In the genomic region with DNA sequence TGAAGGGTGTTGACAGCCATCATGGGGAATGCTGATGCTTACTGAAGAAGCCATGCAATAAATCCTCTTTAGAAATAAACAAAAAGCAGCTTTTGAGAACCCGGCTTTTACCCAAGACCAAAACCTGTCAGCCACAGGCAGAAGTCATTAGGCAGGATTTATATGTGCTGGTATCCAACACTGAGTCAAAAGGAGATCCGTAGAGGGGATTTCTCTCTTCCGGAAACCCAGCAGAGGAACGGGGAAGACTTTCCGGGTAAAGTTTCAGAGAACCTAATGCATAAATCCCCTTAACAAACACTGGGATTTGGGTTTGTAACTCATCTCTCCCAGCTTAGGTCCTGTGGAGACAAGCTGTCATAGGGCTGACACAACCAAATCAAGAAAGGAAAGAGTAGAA, we compare ENCODE assay signal across 22 cellular contexts.
A peak's percentile ranks its signal among the peaks of the same experiment; 100 is the strongest.
DNase-seq lines count a peak whose midpoint lies in the region; ATAC-seq and TF ChIP-seq lines count a peak whose summit lies in the region.
"Had no signal": no experiment of that assay in that cellular context is flagged by ENCODE, and none has a peak within 500 bp of the region (broad histone marks: within the 10 kb centered on the region; RNA-seq: fewer than 3 reads in every experiment).

No MANE protein-coding gene starts in this region.

- no peak overlapping the region for H3K14ac ChIP-seq in mesenchymal stem cell (ENCODE audit: low read length in 2 of 2)

- ATAC-seq in esophagus mucosa = peak; percentile 93
- ATAC-seq in GM18870 (IDR thresholded peaks at IDR 0.05; ENCODE audit: unreplicated experiment) = no peak
- no peak for ATAC-seq in HG03175 (IDR thresholded peaks at IDR 0.05; ENCODE audit: unreplicated experiment)
- no peak for ATAC-seq in activated CD8-positive, alpha-beta T cell treated with anti-CD3 and anti-CD28 coated beads, Interleukin-2, amount 10 ng/mL, durations not matched to agents 7 days and 5 days
- ATAC-seq: GM12878 had no signal

- no peak overlapping the region for H2BK5ac ChIP-seq in mesenchymal stem cell (ENCODE audit: low read depth, low read length, poor library complexity, severe bottlenecking)

- H3K9me3 ChIP-seq in WERI-Rb-1 (ENCODE audit: severe bottlenecking) (no peaks in the 10 kb centered on the region), mesenchymal stem cell (ENCODE audit: control insufficient read depth, low read length) (no peaks in the 10 kb centered on the region)
- H3K9me3 ChIP-seq: BE2C had no signal

- no peaks in the 10 kb centered on the region for H3K36me3 Mint-ChIP-seq in activated CD8-positive, alpha-beta T cell treated with anti-CD3 and anti-CD28 coated beads, Interleukin-2, amount 10 ng/mL, durations not matched to agents 7 days and 5 days (ENCODE audit: low read depth)

- no peak overlapping the region for H3K9ac ChIP-seq in mesenchymal stem cell (ENCODE audit: low read length)
- H3K9ac ChIP-seq: GM23248 had no signal

- no peak overlapping the region for H3K4me2 ChIP-seq in mesenchymal stem cell (ENCODE audit: low read length, poor library complexity, severe bottlenecking)

- H3K27ac ChIP-seq in ACC112 (ENCODE audit: low read depth, low read length) (0 out of 2 replicates have a peak overlapping the region, but pooled peaks have one; percentile 35), WERI-Rb-1 (no peak overlapping the region), mesenchymal stem cell (ENCODE audit: low read length, poor library complexity, severe bottlenecking) (no peak overlapping the region)
- H3K27ac ChIP-seq: GM23248, HL-60 had no signal

- WGBS in mesenchymal stem cell = 23% methylated on average over 5 of the region's 5 CpGs

- no peak overlapping the region for H2AFZ ChIP-seq in ACC112 (ENCODE audit: low read length, unreplicated experiment)
- H2AFZ ChIP-seq in mesenchymal stem cell (ENCODE audit: low read depth, low read length) = no peak overlapping the region
- H2AFZ ChIP-seq: GM23248 had no signal

- H3K4me1 ChIP-seq in ACC112 (ENCODE audit: control insufficient read depth, insufficient read depth, low read length, unreplicated experiment) (peaks cover 9% of the 10 kb centered on the region), mesenchymal stem cell (ENCODE audit: control insufficient read depth, insufficient read depth, low read depth, low read length) (no peaks in the 10 kb centered on the region)

- no peak overlapping the region for H3K23ac ChIP-seq in mesenchymal stem cell (ENCODE audit: low read length in 2 of 2)

- H2BK15ac ChIP-seq in mesenchymal stem cell (ENCODE audit: low read depth, poor library complexity, severe bottlenecking) = no peak overlapping the region

- H3K27me3 ChIP-seq in ACC112 (ENCODE audit: insufficient read depth, low read length) = no peaks in the 10 kb centered on the region
- H3K27me3 ChIP-seq in WERI-Rb-1 (ENCODE audit: insufficient read depth, low read depth, severe bottlenecking) = no peaks in the 10 kb centered on the region
- H3K27me3 ChIP-seq in mesenchymal stem cell (ENCODE audit: control insufficient read depth in 1 of 2, insufficient read depth in 1 of 2, low read length in 2 of 2) = no peaks in the 10 kb centered on the region
- H3K27me3 ChIP-seq: BE2C had no signal

- no peak overlapping the region for H3K18ac ChIP-seq in mesenchymal stem cell (ENCODE audit: low read depth in 1 of 2, low read length in 2 of 2)

- H3K79me1 ChIP-seq in mesenchymal stem cell (replicated peaks; ENCODE audit: low read length, poor library complexity, severe bottlenecking) = peaks cover 12% of the 10 kb centered on the region

- no peaks in the 10 kb centered on the region for H3K4me1 Mint-ChIP-seq in activated CD8-positive, alpha-beta T cell treated with anti-CD3 and anti-CD28 coated beads, Interleukin-2, amount 10 ng/mL, durations not matched to agents 7 days and 5 days (ENCODE audit: low read depth)

- no peaks in the 10 kb centered on the region for H3K9me3 Mint-ChIP-seq in activated CD8-positive, alpha-beta T cell treated with anti-CD3 and anti-CD28 coated beads, Interleukin-2, amount 10 ng/mL, durations not matched to agents 7 days and 5 days (ENCODE audit: insufficient read depth)
- H3K9me3 Mint-ChIP-seq: CD8-positive, alpha-beta memory T cell had no signal

- no peak overlapping the region for H4K8ac ChIP-seq in mesenchymal stem cell (ENCODE audit: low read length)

- POLR2A ChIA-PET in activated CD8-positive, alpha-beta T cell treated with anti-CD3 and anti-CD28 coated beads, Interleukin-2, amount 10 ng/mL, durations not matched to agents 7 days and 5 days (lab: Charles Lee) = no interaction called here

- H2AK5ac ChIP-seq in mesenchymal stem cell (ENCODE audit: low read length, severe bottlenecking) = no peak overlapping the region

- DNase-seq in WERI-Rb-1 = peak; percentile 34
- peak; percentile 33 for DNase-seq in mesenchymal stem cell
- no peak for DNase-seq in hepatic stellate cell (ENCODE audit: low spot score)
- no peak for DNase-seq in activated CD8-positive, alpha-beta T cell treated with anti-CD3 and anti-CD28 coated beads, Interleukin-2, amount 10 ng/mL, durations not matched to agents 7 days and 5 days
- DNase-seq: ACHN; BE2C; C1 segment of cervical spinal cord; CD4-positive, CD25-positive, alpha-beta regulatory T cell; CD8-positive, alpha-beta memory T cell; COR-L47; DMS 273 treated with DMSO at 0.1 percent for 48 hours; DMS53; DND-41; EL; HCEC 1CT had no signal

- H3K4me3 Mint-ChIP-seq in activated CD8-positive, alpha-beta T cell treated with anti-CD3 and anti-CD28 coated beads, Interleukin-2, amount 10 ng/mL, durations not matched to agents 7 days and 5 days = no peak overlapping the region
- H3K4me3 Mint-ChIP-seq: CD4-positive, CD25-positive, alpha-beta regulatory T cell; CD8-positive, alpha-beta memory T cell had no signal

- H3K4me3 ChIP-seq in ACC112 (ENCODE audit: low read depth, low read length) = no peak overlapping the region
- 0 out of 2 replicates have a peak overlapping the region, but pooled peaks have one; percentile 6 for H3K4me3 ChIP-seq in WERI-Rb-1 (ENCODE audit: low read depth, low read length)
- H3K4me3 ChIP-seq in mesenchymal stem cell (ENCODE audit: insufficient read depth in 1 of 2, low read depth in 1 of 2, low read length in 2 of 2) = no peak overlapping the region
- H3K4me3 ChIP-seq: GM12878, GM23248 had no signal

- H3K36me3 ChIP-seq in ACC112 (ENCODE audit: insufficient read depth, low read length) (no peaks in the 10 kb centered on the region), WERI-Rb-1 (no peaks in the 10 kb centered on the region), mesenchymal stem cell (ENCODE audit: control insufficient read depth in 1 of 2, insufficient read depth in 2 of 2, low read depth in 1 of 2, low read length in 2 of 2) (no peaks in the 10 kb centered on the region)
- H3K36me3 ChIP-seq: BE2C had no signal

- no peak overlapping the region for H2BK12ac ChIP-seq in mesenchymal stem cell (ENCODE audit: low read length in 2 of 2)

- H3K27ac Mint-ChIP-seq in activated CD8-positive, alpha-beta T cell treated with anti-CD3 and anti-CD28 coated beads, Interleukin-2, amount 10 ng/mL, durations not matched to agents 7 days and 5 days = no peak overlapping the region
- H3K27ac Mint-ChIP-seq: CD4-positive, CD25-positive, alpha-beta regulatory T cell; CD8-positive, alpha-beta memory T cell had no signal

- no peak for TF ChIP-seq CTCF in WERI-Rb-1 (IDR thresholded peaks at IDR 0.05; ENCODE audit: low read depth, low read length)

- CTCF ChIA-PET in activated CD8-positive, alpha-beta T cell treated with anti-CD3 and anti-CD28 coated beads, Interleukin-2, amount 10 ng/mL, durations not matched to agents 7 days and 5 days (lab: Charles Lee) = no interaction called here

- H3K27me3 Mint-ChIP-seq in activated CD8-positive, alpha-beta T cell treated with anti-CD3 and anti-CD28 coated beads, Interleukin-2, amount 10 ng/mL, durations not matched to agents 7 days and 5 days (ENCODE audit: low read depth) = no peaks in the 10 kb centered on the region
- H3K27me3 Mint-ChIP-seq: CD4-positive, CD25-positive, alpha-beta regulatory T cell; CD8-positive, alpha-beta memory T cell had no signal

- no peak overlapping the region for H2BK120ac ChIP-seq in mesenchymal stem cell (ENCODE audit: low read depth, low read length)

- H3K79me2 ChIP-seq in ACC112 (ENCODE audit: control insufficient read depth, insufficient read depth, low read length, unreplicated experiment) = no peaks in the 10 kb centered on the region

- no peak overlapping the region for H3K4ac ChIP-seq in mesenchymal stem cell (ENCODE audit: low read depth in 1 of 2, low read length in 2 of 2)

- H4K91ac ChIP-seq in mesenchymal stem cell (ENCODE audit: low read length) = no peak overlapping the region

Comparison
In these comparisons a context has a peak if more than half of its experiments do, and no peak if none do; other contexts are left out.
1. DNase-seq: peak in WERI-Rb-1 (single experiment) and mesenchymal stem cell (single experiment); none in hepatic stellate cell (single experiment) and activated CD8-positive, alpha-beta T cell treated with anti-CD3 and anti-CD28 coated beads, Interleukin-2, amount 10 ng/mL, durations not matched to agents 7 days and 5 days (single experiment).